Comparison of ENCODE assay signal across 20 cellular contexts in the genomic region with DNA sequence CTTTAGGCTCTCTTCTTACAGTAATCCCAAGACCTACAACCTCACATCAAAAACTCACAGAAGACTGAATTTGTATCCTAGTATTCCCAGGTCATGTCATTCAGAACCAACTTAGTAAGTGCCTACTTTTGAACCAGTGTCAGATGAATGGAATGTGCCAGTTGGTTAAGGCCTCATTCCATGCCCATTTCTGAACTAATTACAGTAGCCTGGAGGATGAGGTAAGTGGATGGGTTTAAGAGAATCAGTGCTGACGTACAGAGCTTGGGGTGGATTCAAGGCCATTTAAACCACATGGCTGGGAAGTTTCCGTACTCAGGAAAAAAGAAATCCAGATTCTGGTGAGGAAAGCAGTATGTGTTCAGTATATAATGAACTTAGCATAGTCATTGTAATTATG. TPM values are rescaled to one million over a fixed set of nuclear protein-coding genes. Genes with fewer than 3 reads are reported as not detected.
A peak's percentile ranks its signal among the peaks of the same experiment; 100 is the strongest.
DNase-seq lines count a peak whose midpoint lies in the region; FAIRE-seq and TF ChIP-seq lines count a peak whose summit lies in the region.
"Had no signal": no experiment of that assay in that cellular context is flagged by ENCODE, and none has a peak within 500 bp of the region (broad histone marks: within the 10 kb centered on the region; RNA-seq: fewer than 3 reads in every experiment).

No MANE protein-coding gene starts in this region.

- no peak for FAIRE-seq in kidney (lab: Jason Lieb, UNC)

- H3K27me3 ChIP-seq in vagina = no peaks in the 10 kb centered on the region

- peak; percentile 31 for DNase-seq in AG08395 (ENCODE audit: low spot score)
- peak; percentile 57 for DNase-seq in M059J (ENCODE audit: low read depth)
- peak; percentile 14 for DNase-seq in fibroblast of gingiva (ENCODE audit: low read depth)
- peak; percentile 27 for DNase-seq in non-pigmented ciliary epithelial cell (ENCODE audit: low read depth)
- no peak for DNase-seq in stimulated activated CD4-positive, alpha-beta T cell treated with anti-CD3 and anti-CD28 coated beads, Interleukin-15, amount 100 ng/mL, for 24 hours
- DNase-seq in kidney = no peak
- no peak for DNase-seq in activated effector memory CD4-positive, alpha-beta T cell treated with anti-CD3 and anti-CD28 coated beads, Interleukin-2, amount 50 U/mL, for 16 hours
- no peak for DNase-seq in vagina (ENCODE audit: extremely low spot score in 2 of 2)
- DNase-seq: activated CD4-positive, CD25-positive, alpha-beta regulatory T cell; activated CD8-positive, alpha-beta T cell treated with anti-CD3 and anti-CD28 coated beads, Interleukin-2, amount 10 ng/mL, durations not matched to agents 7 days and 5 days; activated T-cell treated with anti-CD3 and anti-CD28 coated beads, Interleukin-2, amount 50 U/mL, for 24 hours; CD4-positive, CD25-positive, alpha-beta regulatory T cell; HFFc6; KG1; NCI-H187 treated with DMSO at 0.1 percent for 48 hours; NCI-H345; PC-9; SK-N-SH; stimulated activated CD4-positive, alpha-beta T cell treated with anti-CD3 and anti-CD28 coated beads, Interleukin-2, amount 100 ng/mL, for 24 hours; stimulated activated naive CD8-positive, alpha-beta T cell treated with anti-CD3 and anti-CD28 coated beads, Interleukin-15, amount 100 ng/mL, for 72 hours had no signal

- no peak for TF ChIP-seq POLR2A in vagina (IDR thresholded peaks at IDR 0.05)

- H3K9ac ChIP-seq in kidney (ENCODE audit: low read length in 2 of 2) = no peak overlapping the region
- H3K9ac ChIP-seq: SK-N-SH had no signal

- intact Hi-C loops in kidney (cut with DNase I) (no loop called here), vagina (cut with DNase I) (no loop called here)

- H3K36me3 ChIP-seq in kidney (ENCODE audit: control insufficient read depth in 1 of 2, insufficient read depth in 2 of 2, low read length in 2 of 2) (no peaks in the 10 kb centered on the region), vagina (no peaks in the 10 kb centered on the region)

- TF ChIP-seq CTCF in kidney (IDR thresholded peaks at IDR 0.05; ENCODE audit: borderline replicate concordance, extremely low read depth, insufficient read depth) (no peak), vagina (IDR thresholded peaks at IDR 0.05) (no peak)

- H3K4me3 ChIP-seq in kidney (ENCODE audit: low read length in 2 of 2) (no peak overlapping the region), vagina (no peak overlapping the region)
- H3K4me3 ChIP-seq: PC-9 had no signal

- no peaks in the 10 kb centered on the region for H3K9me3 ChIP-seq in kidney (ENCODE audit: control insufficient read depth in 1 of 2, low read length in 2 of 2)
- H3K9me3 ChIP-seq in vagina = no peaks in the 10 kb centered on the region
- H3K9me3 ChIP-seq: SK-N-SH had no signal

- H3K27ac ChIP-seq in kidney (ENCODE audit: low read depth in 2 of 2, low read length in 2 of 2) (no peak overlapping the region), vagina (no peak overlapping the region)
- H3K27ac ChIP-seq: PC-9 had no signal

- H3K4me1 ChIP-seq in kidney (ENCODE audit: control insufficient read depth in 1 of 2, insufficient read depth in 1 of 2, low read depth in 1 of 2, low read length in 2 of 2) = no peaks in the 10 kb centered on the region
- H3K4me1 ChIP-seq in vagina = no peaks in the 10 kb centered on the region

RNA-seq across cellular contexts. Expression of a gene that starts 21.9 kb away (rescaled TPM):
- not detected in 2 replicates for total RNA-seq in M059J (2014; rRNA removed; shearing (Covaris generic))
- total RNA-seq in kidney (8.0 TPM), vagina (29.7 TPM)
- 0.69 TPM for polyA plus RNA-seq in kidney (ENCODE audit: insufficient read depth, low read depth, low replicate concordance)
- total RNA-seq: activated CD8-positive, alpha-beta T cell treated with anti-CD3 and anti-CD28 coated beads, Interleukin-2, amount 10 ng/mL, durations not matched to agents 7 days and 5 days; CD4-positive, CD25-positive, alpha-beta regulatory T cell had no signal
- polyA plus RNA-seq: CD4-positive, CD25-positive, alpha-beta regulatory T cell; SK-N-SH had no signal

Comparison
In these comparisons a context has a peak if more than half of its experiments do, and no peak if none do; other contexts are left out.
1. DNase-seq: peak in AG08395 (single experiment), M059J (single experiment), fibroblast of gingiva (single experiment) and non-pigmented ciliary epithelial cell (single experiment); none in stimulated activated CD4-positive, alpha-beta T cell treated with anti-CD3 and anti-CD28 coated beads, Interleukin-15, amount 100 ng/mL, for 24 hours (single experiment), kidney (single experiment), activated effector memory CD4-positive, alpha-beta T cell treated with anti-CD3 and anti-CD28 coated beads, Interleukin-2, amount 50 U/mL, for 16 hours (single experiment) and vagina (0 of 2).